15 cellular contexts compared by ENCODE assay signal in the genomic region with DNA sequence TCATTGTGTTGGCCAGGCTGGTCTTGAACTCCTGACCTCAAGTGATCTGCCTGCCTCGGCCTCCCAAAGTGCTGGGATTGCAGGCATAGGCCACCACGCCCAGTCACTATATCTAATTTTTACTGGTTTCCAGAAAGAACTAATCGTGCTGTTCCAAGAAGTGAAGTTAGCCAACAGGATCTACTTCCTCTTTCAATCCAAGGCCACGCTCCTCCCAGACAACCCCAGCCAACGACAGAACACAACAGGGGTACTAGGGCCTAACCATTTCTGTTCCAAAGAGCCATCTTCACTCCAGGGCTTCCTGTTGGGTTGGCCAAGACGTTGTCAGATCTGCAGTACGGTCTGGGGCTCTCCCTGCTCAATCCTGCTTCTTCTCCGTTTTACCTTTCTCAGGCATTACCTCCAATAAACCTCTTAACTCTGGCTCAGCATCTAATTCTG.
"Had no signal": no experiment of that assay in that cellular context is flagged by ENCODE, and none has a peak within 500 bp of the region (broad histone marks: within the 10 kb centered on the region; RNA-seq: fewer than 3 reads in every experiment).

No MANE protein-coding gene starts in this region.

- H3K4me3 Mint-ChIP-seq: activated naive CD4-positive, alpha-beta T cell treated with anti-CD3 and anti-CD28 coated beads for 36 hours; activated naive CD8-positive, alpha-beta T cell treated with anti-CD3 and anti-CD28 coated beads, Interleukin-2, amount 50 U/mL, for 24 hours; neural crest cell; stimulated activated memory B cell treated with anti-CD40 and anti-IgM and Interleukin-4, amounts not matched to agents 10 μg/mL and 1 μg/mL and 100 μg/mL, for 72 hours had no signal

- H3K27ac Mint-ChIP-seq: activated naive CD4-positive, alpha-beta T cell treated with anti-CD3 and anti-CD28 coated beads for 36 hours; activated naive CD8-positive, alpha-beta T cell treated with anti-CD3 and anti-CD28 coated beads, Interleukin-2, amount 50 U/mL, for 24 hours; stimulated activated memory B cell treated with anti-CD40 and anti-IgM and Interleukin-4, amounts not matched to agents 10 μg/mL and 1 μg/mL and 100 μg/mL, for 72 hours had no signal

- H3K27me3 Mint-ChIP-seq: activated naive CD8-positive, alpha-beta T cell treated with anti-CD3 and anti-CD28 coated beads, Interleukin-2, amount 50 U/mL, for 24 hours; stimulated activated memory B cell treated with anti-CD40 and anti-IgM and Interleukin-4, amounts not matched to agents 10 μg/mL and 1 μg/mL and 100 μg/mL, for 72 hours had no signal

- ATAC-seq: activated naive CD8-positive, alpha-beta T cell treated with anti-CD3 and anti-CD28 coated beads, Interleukin-2, amount 50 U/mL, for 24 hours; left colon; stimulated activated memory B cell treated with anti-CD40 and anti-IgM and Interleukin-4, amounts not matched to agents 10 μg/mL and 1 μg/mL and 100 μg/mL, for 72 hours had no signal

- DNase-seq: activated CD4-positive, alpha-beta T cell treated with anti-CD3 and anti-CD28 coated beads for 1 hour; activated CD4-positive, alpha-beta T cell treated with anti-CD3 and anti-CD28 coated beads, Interleukin-2, amount 50 U/mL, for 4 hours; activated naive CD4-positive, alpha-beta T cell treated with anti-CD3 and anti-CD28 coated beads for 36 hours; activated naive CD8-positive, alpha-beta T cell treated with anti-CD3 and anti-CD28 coated beads, Interleukin-2, amount 50 U/mL, for 24 hours; activated T-cell treated with anti-CD3 and anti-CD28 coated beads for 4 hours; aorta; cerebellar nuclear complex; dermis blood vessel endothelial cell; head of caudate nucleus; midbrain; ovary; stimulated activated CD4-positive, alpha-beta T cell treated with anti-CD3 and anti-CD28 coated beads, Interleukin-12 subunit alpha, Interleukin-12 subunit beta, amount 100 ng/mL, for 4 hours had no signal

- H3K4me1 Mint-ChIP-seq: activated naive CD8-positive, alpha-beta T cell treated with anti-CD3 and anti-CD28 coated beads, Interleukin-2, amount 50 U/mL, for 24 hours; neural crest cell had no signal

- H3K36me3 Mint-ChIP-seq: stimulated activated memory B cell treated with anti-CD40 and anti-IgM and Interleukin-4, amounts not matched to agents 10 μg/mL and 1 μg/mL and 100 μg/mL, for 72 hours had no signal

- H3K9me3 Mint-ChIP-seq: activated naive CD4-positive, alpha-beta T cell treated with anti-CD3 and anti-CD28 coated beads for 36 hours; activated naive CD8-positive, alpha-beta T cell treated with anti-CD3 and anti-CD28 coated beads, Interleukin-2, amount 50 U/mL, for 24 hours; neural crest cell; stimulated activated memory B cell treated with anti-CD40 and anti-IgM and Interleukin-4, amounts not matched to agents 10 μg/mL and 1 μg/mL and 100 μg/mL, for 72 hours had no signal
